29 cellular contexts compared by ENCODE assay signal in the genomic region with DNA sequence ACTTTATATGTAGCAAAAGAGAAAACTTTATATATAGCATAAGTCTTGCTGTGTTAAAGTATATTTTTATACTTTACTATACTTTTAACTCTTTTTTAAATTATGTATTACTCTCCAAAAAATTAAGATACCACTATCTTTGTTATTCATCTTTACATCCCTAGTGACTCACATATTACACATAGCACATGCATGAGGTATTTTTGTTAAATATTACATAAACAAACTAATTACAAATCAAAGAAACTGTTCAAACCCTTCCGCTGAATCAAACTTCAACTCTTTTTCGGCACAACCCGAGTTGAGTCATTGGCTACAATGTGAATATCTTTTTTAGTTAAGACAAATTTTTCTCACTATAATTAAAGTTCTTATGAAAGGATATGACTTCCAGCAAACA. TPM values are rescaled to one million over a fixed set of nuclear protein-coding genes. Genes with fewer than 3 reads are reported as not detected.
DNase-seq lines count a peak whose midpoint lies in the region; ATAC-seq, FAIRE-seq and TF ChIP-seq lines count a peak whose summit lies in the region.
"Had no signal": no experiment of that assay in that cellular context is flagged by ENCODE, and none has a peak within 500 bp of the region (broad histone marks: within the 10 kb centered on the region; RNA-seq: fewer than 3 reads in every experiment).

No MANE protein-coding gene starts in this region.

- H3K9ac ChIP-seq in GM23248 (no peak overlapping the region), endothelial cell of umbilical vein (replicated peaks; ENCODE audit: extremely low read depth, insufficient read depth, low read length) (no peak overlapping the region)

- no peaks in the 10 kb centered on the region for H3K9me3 Mint-ChIP-seq in activated T-cell treated with anti-CD3 and anti-CD28 coated beads, Interleukin-2, amount 50 U/mL, for 72 hours
- H3K9me3 Mint-ChIP-seq: activated B cell treated with CpG ODN at 0.5 μM for 24 hours; CD8-positive, alpha-beta T cell; IgD-negative memory B cell; naive thymus-derived CD8-positive, alpha-beta T cell had no signal

- no peaks in the 10 kb centered on the region for H3K9me2 ChIP-seq in GM23248 (ENCODE audit: insufficient read depth)

- TF ChIP-seq CTCF in RWPE2 (IDR thresholded peaks at IDR 0.05; ENCODE audit: poor library complexity, severe bottlenecking), result no peak
- no peak for TF ChIP-seq CTCF in endothelial cell of umbilical vein (IDR thresholded peaks at IDR 0.05; ENCODE audit: extremely low read depth in 1 of 2, insufficient read depth in 1 of 2, low read depth in 1 of 2, low read length in 2 of 2)

- dilution Hi-C loops in endothelial cell of umbilical vein (cut with MboI; ENCODE audit: extremely low pct_ligation_motif_present, low sequenced_read_pairs), result no loop called here

- H3K4me1 Mint-ChIP-seq in activated T-cell treated with anti-CD3 and anti-CD28 coated beads, Interleukin-2, amount 50 U/mL, for 72 hours (ENCODE audit: low read depth), result no peaks in the 10 kb centered on the region
- H3K4me1 Mint-ChIP-seq: activated B cell treated with CpG ODN at 0.5 μM for 24 hours; activated CD8-positive, alpha-beta memory T cell treated with anti-CD3 and anti-CD28 coated beads, Interleukin-2, amount 10 ng/mL, durations not matched to agents 7 days and 5 days; IgD-negative memory B cell; naive thymus-derived CD8-positive, alpha-beta T cell had no signal

- H3K4me3 ChIP-seq in GM23248 (no peak overlapping the region), RWPE2 (ENCODE audit: severe bottlenecking) (no peak overlapping the region), endothelial cell of umbilical vein (replicated peaks in 1 of 3; ENCODE audit: insufficient read depth in 1 of 3, low read depth in 1 of 3, low read length in 3 of 3) (no peak overlapping the region)
- H3K4me3 ChIP-seq: body of pancreas, HAP-1, lower lobe of right lung, psoas muscle, sigmoid colon, SJSA1, thyroid gland had no signal

- ATAC-seq in RWPE2 (ENCODE audit: low read depth) (0 out of 3 replicates have a peak, but pooled peaks have one; percentile 17), HG02759 (IDR thresholded peaks at IDR 0.05; ENCODE audit: unreplicated experiment) (no peak)
- ATAC-seq in activated T-cell treated with anti-CD3 and anti-CD28 coated beads, Interleukin-2, amount 50 U/mL, for 72 hours (replicated peaks in 1 of 2), result no peak
- ATAC-seq: activated CD8-positive, alpha-beta memory T cell treated with anti-CD3 and anti-CD28 coated beads, Interleukin-2, amount 10 ng/mL, durations not matched to agents 7 days and 5 days; body of pancreas; CD8-positive, alpha-beta T cell; lower lobe of right lung; naive thymus-derived CD8-positive, alpha-beta T cell; psoas muscle had no signal

- TF ChIP-seq POLR2A in endothelial cell of umbilical vein (IDR thresholded peaks at IDR 0.05; ENCODE audit: low read depth, low read length), result no peak

- H3F3A ChIP-seq in GM23248 (ENCODE audit: insufficient read depth), result no peaks in the 10 kb centered on the region

- no peaks in the 10 kb centered on the region for H3K9me1 ChIP-seq in endothelial cell of umbilical vein (replicated peaks; ENCODE audit: control insufficient read depth, extremely low read depth, insufficient read depth, low read length)

- no peaks in the 10 kb centered on the region for H3K79me2 ChIP-seq in GM23248 (ENCODE audit: insufficient read depth)
- H3K79me2 ChIP-seq in endothelial cell of umbilical vein (ENCODE audit: control insufficient read depth, insufficient read depth, low read length), result no peaks in the 10 kb centered on the region

- FAIRE-seq in endothelial cell of umbilical vein (lab: Jason Lieb, UNC) (peak; percentile 47), urothelium cell line (lab: Jason Lieb, UNC) (no peak)

- peak; percentile 11 for DNase-seq in GM23248
- DNase-seq in RWPE2 (ENCODE audit: low spot score), result no peak
- DNase-seq in endothelial cell of umbilical vein (ENCODE audit: low read depth, low spot score), result peak; percentile 41
- peak; percentile 14 for DNase-seq in non-pigmented ciliary epithelial cell (ENCODE audit: low read depth)
- no peak for DNase-seq in urothelium cell line (ENCODE audit: low spot score)
- DNase-seq in activated T-cell treated with anti-CD3 and anti-CD28 coated beads, Interleukin-2, amount 50 U/mL, for 72 hours, result no peak
- DNase-seq: activated B cell treated with CpG ODN at 0.5 μM for 24 hours; activated CD8-positive, alpha-beta memory T cell treated with anti-CD3 and anti-CD28 coated beads, Interleukin-2, amount 10 ng/mL, durations not matched to agents 7 days and 5 days; activated naive CD4-positive, alpha-beta T cell; activated T-cell treated with anti-CD3 and anti-CD28 coated beads, Interleukin-2, amount 50 U/mL, for 48 hours; BE2C; body of pancreas; CD8-positive, alpha-beta T cell; lower lobe of right lung; naive thymus-derived CD8-positive, alpha-beta T cell; NCI-H1092; NCI-H1694; NCI-H446 treated with DMSO at 0.1 percent for 48 hours; NCI-H774; nucleus accumbens; psoas muscle; sigmoid colon; stimulated activated CD4-positive, alpha-beta T cell treated with anti-CD3 and anti-CD28 coated beads, Interleukin-4, amount 100 ng/mL, for 24 hours; T-helper 1 cell; thyroid gland had no signal

- no peak overlapping the region for H3K27ac ChIP-seq in GM23248
- no peak overlapping the region for H3K27ac ChIP-seq in RWPE2 (ENCODE audit: poor library complexity, severe bottlenecking)
- H3K27ac ChIP-seq in endothelial cell of umbilical vein (ENCODE audit: insufficient read depth, low read depth, low read length), result peak overlapping the region; percentile 51
- H3K27ac ChIP-seq: body of pancreas, lower lobe of right lung, psoas muscle, sigmoid colon, SJSA1, thyroid gland had no signal

- H3K4me2 ChIP-seq in GM23248 (ENCODE audit: unreplicated experiment), result no peak overlapping the region
- H3K4me2 ChIP-seq in endothelial cell of umbilical vein (ENCODE audit: insufficient read depth, low read length), result peak overlapping the region; percentile 62

- H3K27me3 Mint-ChIP-seq in activated T-cell treated with anti-CD3 and anti-CD28 coated beads, Interleukin-2, amount 50 U/mL, for 72 hours (ENCODE audit: low read depth), result no peaks in the 10 kb centered on the region
- H3K27me3 Mint-ChIP-seq: activated B cell treated with CpG ODN at 0.5 μM for 24 hours; activated CD8-positive, alpha-beta memory T cell treated with anti-CD3 and anti-CD28 coated beads, Interleukin-2, amount 10 ng/mL, durations not matched to agents 7 days and 5 days; IgD-negative memory B cell; naive thymus-derived CD8-positive, alpha-beta T cell had no signal

- WGBS in GM23248 (ENCODE audit: low coverage in 1 of 2, low lambda C conversion rate in 2 of 2, missing lambda C conversion rate in 2 of 2), 2 experiments, result 86 to 90% methylated on average over 3 of the region's 3 CpGs

- H3K4me1 ChIP-seq in GM23248 (ENCODE audit: insufficient read depth), result no peaks in the 10 kb centered on the region
- H3K4me1 ChIP-seq in RWPE2 (ENCODE audit: insufficient read depth, poor library complexity, severe bottlenecking), result peaks cover 7% of the 10 kb centered on the region
- peaks cover 17% of the 10 kb centered on the region for H3K4me1 ChIP-seq in endothelial cell of umbilical vein (ENCODE audit: control insufficient read depth, extremely low read depth, insufficient read depth, low read length)
- H3K4me1 ChIP-seq: BE2C, body of pancreas, HAP-1, lower lobe of right lung, psoas muscle, SJSA1, thyroid gland had no signal

- intact Hi-C loops in endothelial cell of umbilical vein (cut with micrococcal nuclease), result loop anchor here (2.0 kb wide), 1 partner anchor 31 kb away; a partner anchor contains a TSS

- in situ Hi-C loops in GM23248 (cut with MboI), result no loop called here

- H3K36me3 ChIP-seq in GM23248 (ENCODE audit: low read depth) (peaks cover 14% of the 10 kb centered on the region; the same call in 1 of the 2 replicates), RWPE2 (ENCODE audit: low read depth) (peaks cover 25% of the 10 kb centered on the region), endothelial cell of umbilical vein (ENCODE audit: control insufficient read depth in 2 of 2, extremely low read depth in 1 of 2, insufficient read depth in 2 of 2, low read length in 2 of 2) (no peaks in the 10 kb centered on the region)
- H3K36me3 ChIP-seq: BE2C, HAP-1, thyroid gland had no signal

- H3K9me3 ChIP-seq in GM23248 (ENCODE audit: low read depth), result no peaks in the 10 kb centered on the region
- no peaks in the 10 kb centered on the region for H3K9me3 ChIP-seq in RWPE2 (ENCODE audit: severe bottlenecking)
- no peaks in the 10 kb centered on the region for H3K9me3 ChIP-seq in endothelial cell of umbilical vein (replicated peaks; ENCODE audit: control insufficient read depth, insufficient read depth, low read length)
- H3K9me3 ChIP-seq: BE2C, body of pancreas, HAP-1, lower lobe of right lung, psoas muscle, sigmoid colon, SJSA1, thyroid gland had no signal

- no peaks in the 10 kb centered on the region for H3K27me3 ChIP-seq in GM23248 (replicated peaks; ENCODE audit: insufficient read depth)
- H3K27me3 ChIP-seq in RWPE2 (ENCODE audit: insufficient read depth, poor library complexity, severe bottlenecking), result no peaks in the 10 kb centered on the region
- H3K27me3 ChIP-seq in endothelial cell of umbilical vein (ENCODE audit: control insufficient read depth in 2 of 2, insufficient read depth in 2 of 2, low read length in 2 of 2), result no peaks in the 10 kb centered on the region
- H3K27me3 ChIP-seq: BE2C, body of pancreas, sigmoid colon, SJSA1, thyroid gland had no signal

- H3K36me3 Mint-ChIP-seq in activated T-cell treated with anti-CD3 and anti-CD28 coated beads, Interleukin-2, amount 50 U/mL, for 72 hours (ENCODE audit: insufficient read depth in 2 of 2), result peaks cover 6 to 12% of the 10 kb centered on the region in 2 donors

- H3K4me3 Mint-ChIP-seq in activated T-cell treated with anti-CD3 and anti-CD28 coated beads, Interleukin-2, amount 50 U/mL, for 72 hours, result no peak overlapping the region
- H3K4me3 Mint-ChIP-seq: activated B cell treated with CpG ODN at 0.5 μM for 24 hours; activated CD8-positive, alpha-beta memory T cell treated with anti-CD3 and anti-CD28 coated beads, Interleukin-2, amount 10 ng/mL, durations not matched to agents 7 days and 5 days; CD8-positive, alpha-beta T cell; IgD-negative memory B cell; naive thymus-derived CD8-positive, alpha-beta T cell had no signal

- BruUV-seq in endothelial cell of umbilical vein (replicated peaks; lab: Mats Ljungman, UMichigan), result no TSS peak

- H2AFZ ChIP-seq in GM23248 (no peak overlapping the region), endothelial cell of umbilical vein (ENCODE audit: low read depth, low read length) (no peak overlapping the region)

- CTCF ChIA-PET in endothelial cell of umbilical vein (lab: Charles Lee), result interaction anchor here (1.7 kb wide), 1 partner anchor 57 kb away, joined by 4 read pairs; a partner anchor contains a TSS

- H4K20me1 ChIP-seq in GM23248 (ENCODE audit: insufficient read depth), result no peaks in the 10 kb centered on the region
- no peaks in the 10 kb centered on the region for H4K20me1 ChIP-seq in endothelial cell of umbilical vein (replicated peaks; ENCODE audit: control insufficient read depth, extremely low read depth, insufficient read depth, low read length)

- POLR2A ChIA-PET in endothelial cell of umbilical vein (lab: Charles Lee), result no interaction called here

- no peak overlapping the region for H3K27ac Mint-ChIP-seq in activated T-cell treated with anti-CD3 and anti-CD28 coated beads, Interleukin-2, amount 50 U/mL, for 72 hours
- H3K27ac Mint-ChIP-seq: activated B cell treated with CpG ODN at 0.5 μM for 24 hours; activated CD8-positive, alpha-beta memory T cell treated with anti-CD3 and anti-CD28 coated beads, Interleukin-2, amount 10 ng/mL, durations not matched to agents 7 days and 5 days; CD8-positive, alpha-beta T cell; IgD-negative memory B cell had no signal

RNA-seq across cellular contexts. Expression of a gene that starts 32.1 kb away (rescaled TPM):
- 35.9 and 41.2 TPM in 2 replicates for total RNA-seq in GM23248 (2014; rRNA removed; shearing (Covaris generic))
- polyA plus RNA-seq in GM23248 (2016; fragmentation: Nextera tagmentation; extraction: Ambion mirVana) (13.2 and 15.3 TPM in 2 replicates), endothelial cell of umbilical vein (3.6 and 4.0 TPM in 2 replicates)
- 18.2 and 20.3 TPM in 2 replicates for total RNA-seq in endothelial cell of umbilical vein
- polyA plus RNA-seq in endothelial cell of umbilical vein (2011; cell fraction: cytosol; rRNA removed), result 5.9 and 6.4 TPM in 2 replicates
- 6.7 and 12.9 TPM in 2 replicates for polyA plus RNA-seq in endothelial cell of umbilical vein (2011; cell fraction: nucleus; rRNA removed)
- 13.9 and 15.1 TPM in 2 replicates for polyA plus RNA-seq in endothelial cell of umbilical vein (2012)
- 11.1 and 16.8 TPM in 2 replicates for polyA minus RNA-seq in endothelial cell of umbilical vein
- polyA minus RNA-seq in endothelial cell of umbilical vein (2011; cell fraction: cytosol; rRNA and poly(A)+ RNA removed), result 29.8 TPM
- polyA minus RNA-seq in endothelial cell of umbilical vein (2011; cell fraction: nucleus; rRNA and poly(A)+ RNA removed), result 4.8 and 6.7 TPM in 2 replicates
- 10 to 100 TPM; 13.6 to 20.9 TPM for total RNA-seq in activated T-cell treated with anti-CD3 and anti-CD28 coated beads, Interleukin-2, amount 50 U/mL, for 72 hours

RNA-seq across cellular contexts. Expression of a gene that starts 57.8 kb away (rescaled TPM):
- 38.8 and 41.6 TPM in 2 replicates for total RNA-seq in GM23248 (2014; rRNA removed; shearing (Covaris generic))
- polyA plus RNA-seq in GM23248 (2016; fragmentation: Nextera tagmentation; extraction: Ambion mirVana) (31.1 and 31.5 TPM in 2 replicates), endothelial cell of umbilical vein (9.8 and 12.5 TPM in 2 replicates)
- 40.9 and 42.0 TPM in 2 replicates for total RNA-seq in endothelial cell of umbilical vein
- polyA plus RNA-seq in endothelial cell of umbilical vein (2011; cell fraction: cytosol; rRNA removed), result 14.9 and 16.5 TPM in 2 replicates
- 16.6 and 18.6 TPM in 2 replicates for polyA plus RNA-seq in endothelial cell of umbilical vein (2011; cell fraction: nucleus; rRNA removed)
- 10.9 and 20.5 TPM in 2 replicates for polyA plus RNA-seq in endothelial cell of umbilical vein (2012)
- 44.6 and 50.7 TPM in 2 replicates for polyA minus RNA-seq in endothelial cell of umbilical vein
- polyA minus RNA-seq in endothelial cell of umbilical vein (2011; cell fraction: cytosol; rRNA and poly(A)+ RNA removed), result 74.6 TPM
- polyA minus RNA-seq in endothelial cell of umbilical vein (2011; cell fraction: nucleus; rRNA and poly(A)+ RNA removed), result 18.6 and 25.1 TPM in 2 replicates
- 10 to 100 TPM; 25.3 to 36.8 TPM for total RNA-seq in activated T-cell treated with anti-CD3 and anti-CD28 coated beads, Interleukin-2, amount 50 U/mL, for 72 hours

RNA-seq across cellular contexts. Expression of a gene that starts 58.0 kb away (rescaled TPM):
- 14.5 and 28.2 TPM in 2 replicates for total RNA-seq in GM23248 (2014; rRNA removed; shearing (Covaris generic))
- polyA plus RNA-seq in GM23248 (2016; fragmentation: Nextera tagmentation; extraction: Ambion mirVana) (6.9 and 7.0 TPM in 2 replicates), endothelial cell of umbilical vein (1.0 and 1.2 TPM in 2 replicates)
- total RNA-seq in endothelial cell of umbilical vein, result 5.2 and 6.6 TPM in 2 replicates
- polyA plus RNA-seq in endothelial cell of umbilical vein (2011; cell fraction: cytosol; rRNA removed), result 0.93 and 1.1 TPM in 2 replicates
- 3.7 and 5.7 TPM in 2 replicates for polyA plus RNA-seq in endothelial cell of umbilical vein (2011; cell fraction: nucleus; rRNA removed)
- 2.2 and 3.5 TPM in 2 replicates for polyA plus RNA-seq in endothelial cell of umbilical vein (2012)
- 6.1 and 7.1 TPM in 2 replicates for polyA minus RNA-seq in endothelial cell of umbilical vein
- polyA minus RNA-seq in endothelial cell of umbilical vein (2011; cell fraction: cytosol; rRNA and poly(A)+ RNA removed), result 8.4 TPM
- 6.1 and 9.2 TPM in 2 replicates for polyA minus RNA-seq in endothelial cell of umbilical vein (2011; cell fraction: nucleus; rRNA and poly(A)+ RNA removed)
- total RNA-seq in activated T-cell treated with anti-CD3 and anti-CD28 coated beads, Interleukin-2, amount 50 U/mL, for 72 hours, result 10 to 100 TPM; 15.8 to 17.6 TPM

Comparison
In these comparisons a context has a peak if more than half of its experiments do, and no peak if none do; other contexts are left out.
1. DNase-seq: peak in GM23248 (single experiment), endothelial cell of umbilical vein (single experiment) and non-pigmented ciliary epithelial cell (single experiment); none in RWPE2 (single experiment), urothelium cell line (single experiment) and activated T-cell treated with anti-CD3 and anti-CD28 coated beads, Interleukin-2, amount 50 U/mL, for 72 hours (0 of 2).